22 cellular contexts compared by ENCODE assay signal in genomic region chr19:35341565-35342225, GRCh38. TPM values are rescaled to one million over a fixed set of nuclear protein-coding genes. Genes with fewer than 3 reads are reported as not detected.
"Had no signal": no experiment of that assay in that cellular context is flagged by ENCODE, and none has a peak within 500 bp of the region (broad histone marks: within the 10 kb centered on the region; RNA-seq: fewer than 3 reads in every experiment).

No MANE protein-coding gene starts in this region.

- H3K4me1 ChIP-seq: gastroesophageal sphincter, sigmoid colon had no signal

- H3K27me3 ChIP-seq: hepatocyte, sigmoid colon had no signal

- ATAC-seq: activated CD8-positive, alpha-beta T cell treated with anti-CD3 and anti-CD28 coated beads for 36 hours; activated T-cell treated with anti-CD3 and anti-CD28 coated beads, Interleukin-2, amount 50 U/mL, for 72 hours; effector memory CD8-positive, alpha-beta T cell; gastroesophageal sphincter; naive thymus-derived CD4-positive, alpha-beta T cell; stimulated activated naive CD8-positive, alpha-beta T cell treated with anti-CD3 and anti-CD28 coated beads, Interleukin-15, amount 100 ng/mL, for 72 hours had no signal

- DNase-seq: activated CD4-positive, CD25-positive, alpha-beta regulatory T cell treated with anti-CD3 and anti-CD28 coated beads, Interleukin-2, amount 50 U/mL, for 72 hours; activated CD8-positive, alpha-beta memory T cell treated with anti-CD3 and anti-CD28 coated beads, Interleukin-2, amount 50 U/mL, for 4 hours; activated CD8-positive, alpha-beta T cell treated with anti-CD3 and anti-CD28 coated beads for 36 hours; activated T-cell treated with anti-CD3 and anti-CD28 coated beads, Interleukin-2, amount 50 U/mL, for 72 hours; central memory CD4-positive, alpha-beta T cell; effector memory CD8-positive, alpha-beta T cell; naive thymus-derived CD4-positive, alpha-beta T cell; stimulated activated CD4-positive, alpha-beta T cell treated with anti-CD3 and anti-CD28 coated beads, Interleukin-12 subunit alpha, Interleukin-12 subunit beta, amount 100 ng/mL, for 4 hours; stimulated activated CD4-positive, alpha-beta T cell treated with anti-CD3 and anti-CD28 coated beads, Interleukin-2, amount 100 ng/mL, for 48 hours; stimulated activated naive CD8-positive, alpha-beta T cell treated with anti-CD3 and anti-CD28 coated beads, Interleukin-15, amount 100 ng/mL, for 72 hours; T-helper 2 cell had no signal

- H3K9me3 ChIP-seq: gastroesophageal sphincter, sigmoid colon, thoracic aorta had no signal

- H3K36me3 Mint-ChIP-seq: naive thymus-derived CD4-positive, alpha-beta T cell had no signal

- H3K4me3 Mint-ChIP-seq: activated CD8-positive, alpha-beta T cell treated with anti-CD3 and anti-CD28 coated beads for 36 hours; activated T-cell treated with anti-CD3 and anti-CD28 coated beads, Interleukin-2, amount 50 U/mL, for 72 hours; effector memory CD8-positive, alpha-beta T cell; naive thymus-derived CD4-positive, alpha-beta T cell; stimulated activated naive CD8-positive, alpha-beta T cell treated with anti-CD3 and anti-CD28 coated beads, Interleukin-15, amount 100 ng/mL, for 72 hours had no signal

- H3K27ac ChIP-seq: epithelial cell of prostate, gastroesophageal sphincter, hepatocyte, sigmoid colon, thoracic aorta had no signal

- H3K9me3 Mint-ChIP-seq: activated CD8-positive, alpha-beta T cell treated with anti-CD3 and anti-CD28 coated beads for 36 hours; activated T-cell treated with anti-CD3 and anti-CD28 coated beads, Interleukin-2, amount 50 U/mL, for 72 hours; effector memory CD8-positive, alpha-beta T cell; stimulated activated naive CD8-positive, alpha-beta T cell treated with anti-CD3 and anti-CD28 coated beads, Interleukin-15, amount 100 ng/mL, for 72 hours had no signal

- H3K4me3 ChIP-seq: gastroesophageal sphincter, hepatocyte, sigmoid colon, thoracic aorta had no signal

- H3K36me3 ChIP-seq: gastroesophageal sphincter, sigmoid colon, thoracic aorta had no signal

- H3K27ac Mint-ChIP-seq: activated CD8-positive, alpha-beta T cell treated with anti-CD3 and anti-CD28 coated beads for 36 hours; activated T-cell treated with anti-CD3 and anti-CD28 coated beads, Interleukin-2, amount 50 U/mL, for 72 hours; effector memory CD8-positive, alpha-beta T cell; naive thymus-derived CD4-positive, alpha-beta T cell had no signal

RNA-seq across cellular contexts. Expression of gene FFAR1, which starts 6.0 kb away (rescaled TPM):
- total RNA-seq: activated CD8-positive, alpha-beta T cell treated with anti-CD3 and anti-CD28 coated beads for 36 hours; gastroesophageal sphincter; hepatocyte; lower leg skin; osteoblast; pulmonary artery endothelial cell; sigmoid colon; thoracic aorta; ureter had no signal
- polyA plus RNA-seq: hepatocyte; naive thymus-derived CD4-positive, alpha-beta T cell had no signal

RNA-seq across cellular contexts. Expression of gene CD22, which starts 12.7 kb away (rescaled TPM):
- total RNA-seq: osteoblast, pulmonary artery endothelial cell had no signal
- polyA plus RNA-seq: hepatocyte had no signal

RNA-seq across cellular contexts. Expression of gene FFAR3, which starts 16.6 kb away (rescaled TPM):
- total RNA-seq: kidney epithelial cell, lower leg skin, osteoblast, pulmonary artery endothelial cell, thoracic aorta, ureter had no signal
- polyA plus RNA-seq: hepatocyte; naive thymus-derived CD4-positive, alpha-beta T cell had no signal

RNA-seq across cellular contexts. Expression of gene GPR42, which starts 29.2 kb away (rescaled TPM):
- total RNA-seq: gastroesophageal sphincter, hepatocyte, kidney epithelial cell, lower leg skin, osteoblast, pulmonary artery endothelial cell, thoracic aorta, ureter had no signal
- polyA plus RNA-seq: hepatocyte; naive thymus-derived CD4-positive, alpha-beta T cell had no signal

RNA-seq across cellular contexts. Expression of gene MAG, which starts 49.7 kb away (rescaled TPM):
- total RNA-seq: hepatocyte, mononuclear cell, osteoblast, pulmonary artery endothelial cell, ureter had no signal
